ENCODE assay signal across 7 cellular contexts in genomic region chr17:38750312-38751121, GRCh38. TPM values are rescaled to one million over a fixed set of nuclear protein-coding genes. Genes with fewer than 3 reads are reported as not detected.
DNase-seq lines count a peak whose midpoint lies in the region; ATAC-seq and TF ChIP-seq lines count a peak whose summit lies in the region.

No MANE protein-coding gene starts in this region.

- 30 to 31% methylated on average over 28 of the region's 28 CpGs for WGBS in tibial nerve, 2 donors

- in situ Hi-C loops in G401 (cut with HindIII; ENCODE audit: low sequenced_read_pairs) = no loop called here

- peaks cover 0 to 69% (median 56%) of the 10 kb centered on the region in 4 donors for H3K4me1 ChIP-seq in tibial nerve

- no peak for TF ChIP-seq EP300 in tibial nerve (IDR thresholded peaks at IDR 0.05)

- TF ChIP-seq CTCF in tibial nerve (IDR thresholded peaks at IDR 0.05) = no peak

- ATAC-seq in activated naive CD8-positive, alpha-beta T cell treated with anti-CD3 and anti-CD28 coated beads, Interleukin-2, amount 10 ng/mL, durations not matched to agents 7 days and 5 days (ENCODE audit: low read depth) = no peak

- H3K9me3 Mint-ChIP-seq in activated naive CD8-positive, alpha-beta T cell treated with anti-CD3 and anti-CD28 coated beads, Interleukin-2, amount 10 ng/mL, durations not matched to agents 7 days and 5 days = no peaks in the 10 kb centered on the region

- H3K27ac ChIP-seq in tibial nerve (peak overlapping the region; percentile 57 to 91 (median 87)), substantia nigra (ENCODE audit: low read depth, low read length, poor library complexity, severe bottlenecking) (no peak overlapping the region)

- H3K36me3 Mint-ChIP-seq in activated naive CD8-positive, alpha-beta T cell treated with anti-CD3 and anti-CD28 coated beads, Interleukin-2, amount 10 ng/mL, durations not matched to agents 7 days and 5 days = peaks cover 8% of the 10 kb centered on the region

- POLR2A ChIA-PET in activated naive CD8-positive, alpha-beta T cell treated with anti-CD3 and anti-CD28 coated beads, Interleukin-2, amount 10 ng/mL, durations not matched to agents 7 days and 5 days (lab: Charles Lee) = interaction anchor here (0.7 to 2.1 kb wide), 2 partner anchors 46 to 154 kb away, joined by 3 to 7 read pairs; partner anchors contain the start of gene MLLT6

- peaks cover 0 to 16% (median 0%) of the 10 kb centered on the region in 3 donors for H3K36me3 ChIP-seq in tibial nerve

- no peak overlapping the region for H3K27ac Mint-ChIP-seq in activated naive CD8-positive, alpha-beta T cell treated with anti-CD3 and anti-CD28 coated beads, Interleukin-2, amount 10 ng/mL, durations not matched to agents 7 days and 5 days

- peaks cover 0 to 3% of the 10 kb centered on the region in 2 donors for H3K27me3 ChIP-seq in tibial nerve

- peak overlapping the region; percentile 74 to 95 (median 80) for H3K4me3 ChIP-seq in tibial nerve

- H3K27me3 Mint-ChIP-seq in activated naive CD8-positive, alpha-beta T cell treated with anti-CD3 and anti-CD28 coated beads, Interleukin-2, amount 10 ng/mL, durations not matched to agents 7 days and 5 days = peaks cover 39% of the 10 kb centered on the region

- peak overlapping the region; percentile 98 for H3K4me3 Mint-ChIP-seq in activated naive CD8-positive, alpha-beta T cell treated with anti-CD3 and anti-CD28 coated beads, Interleukin-2, amount 10 ng/mL, durations not matched to agents 7 days and 5 days

- no peaks in the 10 kb centered on the region for H3K9me3 ChIP-seq in tibial nerve

- DNase-seq in G401 (ENCODE audit: low spot score) = peak; percentile 81
- DNase-seq in NCI-H1436 treated with DMSO at 0.1 percent for 48 hours (lab: John Stamatoyannopoulos, UW) = peak; percentile 61
- DNase-seq in activated naive CD8-positive, alpha-beta T cell treated with anti-CD3 and anti-CD28 coated beads, Interleukin-2, amount 10 ng/mL, durations not matched to agents 7 days and 5 days = no peak
- DNase-seq in kidney tubule cell (ENCODE audit: low spot score) = peak; percentile 37
- no peak for DNase-seq in tibial nerve (ENCODE audit: low spot score in 2 of 2)
- DNase-seq in substantia nigra (lab: John Stamatoyannopoulos, UW) = no peak
- DNase-seq in hippocampal formation (lab: John Stamatoyannopoulos, UW) = no peak

- TF ChIP-seq POLR2A in tibial nerve (IDR thresholded peaks at IDR 0.05) = no peak

- H3K4me1 Mint-ChIP-seq in activated naive CD8-positive, alpha-beta T cell treated with anti-CD3 and anti-CD28 coated beads, Interleukin-2, amount 10 ng/mL, durations not matched to agents 7 days and 5 days = peaks cover 34% of the 10 kb centered on the region

RNA-seq across cellular contexts. Expression of gene PSMB3, which starts 2.0 kb away (rescaled TPM):
- total RNA-seq in G401 (2014; rRNA removed; shearing (Covaris generic)) = 277 and 414 TPM in 2 replicates
- total RNA-seq in activated naive CD8-positive, alpha-beta T cell treated with anti-CD3 and anti-CD28 coated beads, Interleukin-2, amount 10 ng/mL, durations not matched to agents 7 days and 5 days = 100 to 1,000 TPM; 182 to 189 TPM
- total RNA-seq in tibial nerve = 100 to 1,000 TPM in 3 of 4 donors, 10 to 100 TPM in 1; 88.8 to 146 (median 141) TPM

RNA-seq across cellular contexts. Expression of gene PCGF2, which starts 2.4 kb away (rescaled TPM):
- 5.5 and 12.5 TPM in 2 replicates for total RNA-seq in G401 (2014; rRNA removed; shearing (Covaris generic))
- total RNA-seq in activated naive CD8-positive, alpha-beta T cell treated with anti-CD3 and anti-CD28 coated beads, Interleukin-2, amount 10 ng/mL, durations not matched to agents 7 days and 5 days = 1 to 10 TPM; 1.8 to 2.0 TPM
- 10 to 100 TPM in 3 of 4 donors, 1 to 10 TPM in 1; 7.7 to 50.0 (median 17.6) TPM for total RNA-seq in tibial nerve

RNA-seq across cellular contexts. Expression of gene CISD3, which starts 20.4 kb away (rescaled TPM):
- 7.5 and 7.9 TPM in 2 replicates for total RNA-seq in G401 (2014; rRNA removed; shearing (Covaris generic))
- total RNA-seq in activated naive CD8-positive, alpha-beta T cell treated with anti-CD3 and anti-CD28 coated beads, Interleukin-2, amount 10 ng/mL, durations not matched to agents 7 days and 5 days = 10 to 100 TPM; 30.4 to 37.3 TPM
- 10 to 100 TPM; 10.2 to 19.2 (median 16.5) TPM for total RNA-seq in tibial nerve

RNA-seq across cellular contexts. Expression of gene MLLT6, which starts 45.4 kb away (rescaled TPM):
- total RNA-seq in G401 (2014; rRNA removed; shearing (Covaris generic)) = 21.8 and 30.6 TPM in 2 replicates
- total RNA-seq in activated naive CD8-positive, alpha-beta T cell treated with anti-CD3 and anti-CD28 coated beads, Interleukin-2, amount 10 ng/mL, durations not matched to agents 7 days and 5 days = 100 to 1,000 TPM; 333 to 343 TPM
- total RNA-seq in tibial nerve = 100 to 1,000 TPM in 2 of 4 donors, 10 to 100 TPM in 2; 83.9 to 185 (median 116) TPM

RNA-seq across cellular contexts. Expression of gene PIP4K2B, which starts 48.8 kb away (rescaled TPM):
- 46.2 and 49.8 TPM in 2 replicates for total RNA-seq in G401 (2014; rRNA removed; shearing (Covaris generic))
- total RNA-seq in activated naive CD8-positive, alpha-beta T cell treated with anti-CD3 and anti-CD28 coated beads, Interleukin-2, amount 10 ng/mL, durations not matched to agents 7 days and 5 days = 10 to 100 TPM; 55.1 to 58.0 TPM
- total RNA-seq in tibial nerve = 10 to 100 TPM; 47.9 to 79.0 (median 74.8) TPM

Comparison
In these comparisons a context has a peak if more than half of its experiments do, and no peak if none do; other contexts are left out.
1. DNase-seq: peak in G401 (single experiment), NCI-H1436 treated with DMSO at 0.1 percent for 48 hours (single experiment) and kidney tubule cell (single experiment); none in activated naive CD8-positive, alpha-beta T cell treated with anti-CD3 and anti-CD28 coated beads, Interleukin-2, amount 10 ng/mL, durations not matched to agents 7 days and 5 days (single experiment), tibial nerve (0 of 2), substantia nigra (0 of 49) and hippocampal formation (0 of 2).